In genomic region chr19:18660051-18660910, GRCh38 we compare ENCODE assay signal across 7 cellular contexts. TPM values are rescaled to one million over a fixed set of nuclear protein-coding genes. Genes with fewer than 3 reads are reported as not detected.
DNase-seq lines count a peak whose midpoint lies in the region; ATAC-seq and TF ChIP-seq lines count a peak whose summit lies in the region.
"Had no signal": no experiment of that assay in that cellular context is flagged by ENCODE, and none has a peak within 500 bp of the region (broad histone marks: within the 10 kb centered on the region; RNA-seq: fewer than 3 reads in every experiment).

No MANE protein-coding gene starts in this region.

- peak overlapping the region; percentile 17 to 86 (median 80) for H3K27ac ChIP-seq in gastroesophageal sphincter
- H3K27ac ChIP-seq in suprapubic skin = peak overlapping the region; percentile 73

- TF ChIP-seq EP300 in gastroesophageal sphincter (IDR thresholded peaks at IDR 0.05) (no peak), suprapubic skin (IDR thresholded peaks at IDR 0.05) (no peak)

- no peak for TF ChIP-seq POLR2A in gastroesophageal sphincter (IDR thresholded peaks at IDR 0.05)
- no peak for TF ChIP-seq POLR2A in suprapubic skin (IDR thresholded peaks at IDR 0.05)

- peak; percentile 67 for ATAC-seq in gastroesophageal sphincter
- no peak for ATAC-seq in HG02678 (IDR thresholded peaks at IDR 0.05; ENCODE audit: unreplicated experiment)

- peaks cover 0 to 12% of the 10 kb centered on the region in 2 donors for H3K36me3 ChIP-seq in gastroesophageal sphincter
- peaks cover 2% of the 10 kb centered on the region for H3K36me3 ChIP-seq in suprapubic skin

- H3K27me3 ChIP-seq in gastroesophageal sphincter = no peaks in the 10 kb centered on the region
- H3K27me3 ChIP-seq in suprapubic skin = no peaks in the 10 kb centered on the region

- DNase-seq in RKO (ENCODE audit: low spot score) (peak; percentile 57), suprapubic skin (ENCODE audit: low spot score in 2 of 2) (no peak), SHP77 treated with DMSO at 0.1 percent for 48 hours (lab: John Stamatoyannopoulos, UW) (no peak), NCI-H1105 treated with DMSO at 0.1 percent for 48 hours (lab: John Stamatoyannopoulos, UW) (no peak)

- TF ChIP-seq CTCF in gastroesophageal sphincter (IDR thresholded peaks at IDR 0.05) (no peak), suprapubic skin (IDR thresholded peaks at IDR 0.05) (no peak)

- H3K4me1 ChIP-seq in gastroesophageal sphincter (peaks cover 0 to 100% (median 52%) of the 10 kb centered on the region in 3 donors), suprapubic skin (peaks cover 39% of the 10 kb centered on the region)

- WGBS in gastroesophageal sphincter (ENCODE audit: low coverage in 1 of 2), 2 donors = 61% methylated on average over 4 of the region's 37 CpGs; no CpG with 5 or more reads in 1 of the 2 donors
- WGBS in suprapubic skin = 73% methylated on average over 12 of the region's 37 CpGs

- H3K4me3 ChIP-seq in gastroesophageal sphincter (peak overlapping the region in 1 of 2 donors; percentile 16), suprapubic skin (no peak overlapping the region)

- H3K9me3 ChIP-seq in gastroesophageal sphincter (no peaks in the 10 kb centered on the region), suprapubic skin (no peaks in the 10 kb centered on the region)

RNA-seq across cellular contexts. Expression of gene CRTC1, which starts 23.2 kb away (rescaled TPM):
- total RNA-seq in gastroesophageal sphincter = 1 to 10 TPM; 3.8 to 8.9 (median 6.3) TPM
- total RNA-seq in suprapubic skin = 1 to 10 TPM; 4.1 to 6.3 (median 4.7) TPM

RNA-seq across cellular contexts. Expression of gene KLHL26, which starts 23.5 kb away (rescaled TPM):
- total RNA-seq in gastroesophageal sphincter = 10 to 100 TPM; 12.9 to 19.0 (median 14.6) TPM
- total RNA-seq in suprapubic skin = 10 to 100 TPM in 2 of 4 donors, 1 to 10 TPM in 2; 6.9 to 26.5 (median 11.5) TPM

RNA-seq across cellular contexts. Expression of gene TMEM59L, which starts 47.6 kb away (rescaled TPM):
- 1 to 10 TPM in 3 of 4 donors, under 1 TPM in 1; 0.96 to 4.0 (median 2.0) TPM for total RNA-seq in gastroesophageal sphincter
- 1 to 10 TPM in 2 of 4 donors, under 1 TPM in 2; 0.49 to 1.4 (median 0.97) TPM for total RNA-seq in suprapubic skin

RNA-seq across cellular contexts. Expression of gene CRLF1, which starts 53.7 kb away (rescaled TPM):
- 10 to 100 TPM; 10.9 to 67.4 (median 42.7) TPM for total RNA-seq in gastroesophageal sphincter
- 10 to 100 TPM; 21.2 to 65.5 (median 47.9) TPM for total RNA-seq in suprapubic skin
- total RNA-seq: glomerular endothelial cell had no signal
